15 cellular contexts compared by ENCODE assay signal in genomic region chr6:136696238-136696637, GRCh38.
DNase-seq lines count a peak whose midpoint lies in the region; ATAC-seq and TF ChIP-seq lines count a peak whose summit lies in the region.
"Had no signal": no experiment of that assay in that cellular context is flagged by ENCODE, and none has a peak within 500 bp of the region (broad histone marks: within the 10 kb centered on the region; RNA-seq: fewer than 3 reads in every experiment).

No MANE protein-coding gene starts in this region.

- H3K36me3 ChIP-seq in adrenal gland (replicated peaks in 1 of 2) = peaks cover 0 to 37% of the 10 kb centered on the region in 2 donors
- peaks cover 7% of the 10 kb centered on the region for H3K36me3 ChIP-seq in thoracic aorta
- H3K36me3 ChIP-seq: sigmoid colon had no signal

- no peaks in the 10 kb centered on the region for H3K9me3 ChIP-seq in adrenal gland (replicated peaks in 1 of 3)
- no peaks in the 10 kb centered on the region for H3K9me3 ChIP-seq in thoracic aorta
- H3K9me3 ChIP-seq: ascending aorta, sigmoid colon had no signal

- H3K27me3 Mint-ChIP-seq in WTC11 (ENCODE audit: low read depth) = no peaks in the 10 kb centered on the region
- H3K27me3 Mint-ChIP-seq: activated CD8-positive, alpha-beta memory T cell treated with anti-CD3 and anti-CD28 coated beads, Interleukin-2, amount 10 ng/mL, durations not matched to agents 7 days and 5 days had no signal

- peaks cover 23 to 97% of the 10 kb centered on the region in 2 donors for H3K4me1 ChIP-seq in adrenal gland (replicated peaks in 1 of 2)
- peaks cover 18 to 58% of the 10 kb centered on the region in 2 donors for H3K4me1 ChIP-seq in thoracic aorta (ENCODE audit: control insufficient read depth in 1 of 2, low read depth in 2 of 2)
- H3K4me1 ChIP-seq: sigmoid colon had no signal

- POLR2A ChIA-PET in WTC11 (lab: Charles Lee) = no interaction called here

- H3K4me3 ChIP-seq in adrenal gland (no peak overlapping the region), thoracic aorta (no peak overlapping the region)
- H3K4me3 ChIP-seq: ascending aorta, sigmoid colon had no signal

- no peaks in the 10 kb centered on the region for H3K9me3 Mint-ChIP-seq in WTC11

- peak overlapping the region; percentile 3 to 82 (median 70) for H3K27ac ChIP-seq in adrenal gland
- H3K27ac ChIP-seq in thoracic aorta = peak overlapping the region; percentile 20 to 42

- TF ChIP-seq POLR2A in adrenal gland (IDR thresholded peaks at IDR 0.05) = peak in 1 of 2 donors; percentile 29

- peak; percentile 72 for ATAC-seq in thoracic aorta (ENCODE audit: insufficient number of reproducible peaks, low FRiP score, low read depth)
- no peak for ATAC-seq in WTC11
- ATAC-seq: activated CD8-positive, alpha-beta memory T cell treated with anti-CD3 and anti-CD28 coated beads, Interleukin-2, amount 10 ng/mL, durations not matched to agents 7 days and 5 days had no signal

- DNase-seq in NCI-H2196 (lab: John Stamatoyannopoulos, UW; ENCODE audit: unreplicated experiment) = peak; percentile 30
- DNase-seq in NCI-H2196 treated with DMSO at 0.1 percent for 48 hours (lab: John Stamatoyannopoulos, UW; ENCODE audit: unreplicated experiment) = no peak
- DNase-seq in adrenal gland = peak; percentile 42 to 84 (median 79)
- DNase-seq in iris pigment epithelial cell (ENCODE audit: low read depth) = peak; percentile 65
- no peak for DNase-seq in thoracic aorta (ENCODE audit: low spot score)
- DNase-seq in WTC11 (ENCODE audit: low spot score) = no peak
- no peak for DNase-seq in activated naive CD4-positive, alpha-beta T cell (lab: John Stamatoyannopoulos, UW)
- no peak for DNase-seq in GM13976 (ENCODE audit: low spot score)
- DNase-seq: activated CD8-positive, alpha-beta memory T cell treated with anti-CD3 and anti-CD28 coated beads, Interleukin-2, amount 10 ng/mL, durations not matched to agents 7 days and 5 days; DND-41; effector CD8-positive, alpha-beta T cell; Karpas-422; NCI-H446; sigmoid colon had no signal

- H3K27ac Mint-ChIP-seq in WTC11 = no peak overlapping the region
- H3K27ac Mint-ChIP-seq: activated CD8-positive, alpha-beta memory T cell treated with anti-CD3 and anti-CD28 coated beads, Interleukin-2, amount 10 ng/mL, durations not matched to agents 7 days and 5 days had no signal

- H3K4me1 Mint-ChIP-seq in WTC11 = no peaks in the 10 kb centered on the region

- H3K36me3 Mint-ChIP-seq in WTC11 = no peaks in the 10 kb centered on the region

- TF ChIP-seq CTCF in adrenal gland (IDR thresholded peaks at IDR 0.05) (no peak), thoracic aorta (IDR thresholded peaks at IDR 0.05) (no peak), WTC11 (IDR thresholded peaks at IDR 0.05) (no peak), GM13976 (IDR thresholded peaks at IDR 0.05; ENCODE audit: borderline replicate concordance, control extremely low read depth, extremely low read depth, insufficient read depth, missing control alignments) (no peak)

- H3K4me3 Mint-ChIP-seq in WTC11 = no peak overlapping the region
- H3K4me3 Mint-ChIP-seq: activated CD8-positive, alpha-beta memory T cell treated with anti-CD3 and anti-CD28 coated beads, Interleukin-2, amount 10 ng/mL, durations not matched to agents 7 days and 5 days had no signal

- no peaks in the 10 kb centered on the region for H3K27me3 ChIP-seq in adrenal gland
- no peaks in the 10 kb centered on the region for H3K27me3 ChIP-seq in thoracic aorta (replicated peaks; ENCODE audit: insufficient read depth)
- H3K27me3 ChIP-seq: ascending aorta, sigmoid colon had no signal

- intact Hi-C loops in adrenal gland (cut with DNase I) = no loop called here

- in situ Hi-C loops in GM13976 (cut with MboI; ENCODE audit: low sequenced_read_pairs, unreplicated experiment) = no loop called here

- WGBS in adrenal gland, 4 donors = 13 to 21% (median 18%) methylated on average over 2 of the region's 2 CpGs

- CTCF ChIA-PET in WTC11 (lab: Charles Lee) = no interaction called here

TF ChIP-seq in WTC11, 78 proteins besides CTCF, POLR2A, EP300 and RAD21:
- TF ChIP-seq, protein P1, sequence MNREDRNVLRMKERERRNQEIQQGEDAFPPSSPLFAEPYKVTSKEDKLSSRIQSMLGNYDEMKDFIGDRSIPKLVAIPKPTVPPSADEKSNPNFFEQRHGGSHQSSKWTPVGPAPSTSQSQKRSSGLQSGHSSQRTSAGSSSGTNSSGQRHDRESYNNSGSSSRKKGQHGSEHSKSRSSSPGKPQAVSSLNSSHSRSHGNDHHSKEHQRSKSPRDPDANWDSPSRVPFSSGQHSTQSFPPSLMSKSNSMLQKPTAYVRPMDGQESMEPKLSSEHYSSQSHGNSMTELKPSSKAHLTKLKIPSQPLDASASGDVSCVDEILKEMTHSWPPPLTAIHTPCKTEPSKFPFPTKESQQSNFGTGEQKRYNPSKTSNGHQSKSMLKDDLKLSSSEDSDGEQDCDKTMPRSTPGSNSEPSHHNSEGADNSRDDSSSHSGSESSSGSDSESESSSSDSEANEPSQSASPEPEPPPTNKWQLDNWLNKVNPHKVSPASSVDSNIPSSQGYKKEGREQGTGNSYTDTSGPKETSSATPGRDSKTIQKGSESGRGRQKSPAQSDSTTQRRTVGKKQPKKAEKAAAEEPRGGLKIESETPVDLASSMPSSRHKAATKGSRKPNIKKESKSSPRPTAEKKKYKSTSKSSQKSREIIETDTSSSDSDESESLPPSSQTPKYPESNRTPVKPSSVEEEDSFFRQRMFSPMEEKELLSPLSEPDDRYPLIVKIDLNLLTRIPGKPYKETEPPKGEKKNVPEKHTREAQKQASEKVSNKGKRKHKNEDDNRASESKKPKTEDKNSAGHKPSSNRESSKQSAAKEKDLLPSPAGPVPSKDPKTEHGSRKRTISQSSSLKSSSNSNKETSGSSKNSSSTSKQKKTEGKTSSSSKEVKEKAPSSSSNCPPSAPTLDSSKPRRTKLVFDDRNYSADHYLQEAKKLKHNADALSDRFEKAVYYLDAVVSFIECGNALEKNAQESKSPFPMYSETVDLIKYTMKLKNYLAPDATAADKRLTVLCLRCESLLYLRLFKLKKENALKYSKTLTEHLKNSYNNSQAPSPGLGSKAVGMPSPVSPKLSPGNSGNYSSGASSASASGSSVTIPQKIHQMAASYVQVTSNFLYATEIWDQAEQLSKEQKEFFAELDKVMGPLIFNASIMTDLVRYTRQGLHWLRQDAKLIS (CRISPR knock-in tag; IDR thresholded peaks at IDR 0.05; ENCODE audit: borderline replicate concordance) = no peak
- no peak for TF ChIP-seq KAT7 (CRISPR knock-in tag; IDR thresholded peaks at IDR 0.05; ENCODE audit: borderline replicate concordance)

Comparison
In these comparisons a context has a peak if more than half of its experiments do, and no peak if none do; other contexts are left out.
1. DNase-seq: peak in NCI-H2196 (single experiment), adrenal gland (7 of 7) and iris pigment epithelial cell (single experiment); none in NCI-H2196 treated with DMSO at 0.1 percent for 48 hours (single experiment), thoracic aorta (single experiment), WTC11 (single experiment), activated naive CD4-positive, alpha-beta T cell (0 of 4) and GM13976 (single experiment).